ENCODE assay signal across 17 cellular contexts in the genomic region with DNA sequence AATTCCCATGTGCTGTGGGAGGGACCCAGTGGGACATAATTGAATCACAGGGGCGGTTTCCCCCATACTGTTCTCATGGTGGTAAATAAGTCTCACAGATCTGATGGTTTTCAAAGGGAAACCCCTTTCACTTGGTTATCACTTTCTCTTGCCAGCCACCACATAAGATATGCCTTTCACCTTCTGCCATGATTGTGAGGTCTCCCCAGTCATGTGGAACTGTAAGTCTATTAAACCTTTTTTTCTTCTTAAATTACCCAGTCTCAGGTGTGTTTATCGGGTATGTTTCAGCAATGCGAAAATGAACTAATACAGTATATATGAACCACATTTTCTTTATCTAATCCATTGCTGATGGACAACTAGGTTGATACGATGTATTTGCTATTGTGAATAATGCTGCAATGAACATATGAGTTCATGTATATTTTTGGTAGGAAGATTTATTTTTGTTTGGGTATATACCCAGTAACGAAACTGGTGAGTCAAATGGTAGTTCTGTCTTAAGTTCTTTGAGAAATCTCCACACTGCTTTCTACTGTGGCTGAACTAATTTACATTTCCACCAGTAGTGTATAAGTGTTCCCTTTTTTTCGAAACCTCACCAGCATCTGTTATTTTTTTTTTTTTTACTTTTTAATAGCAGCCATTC.
A peak's percentile ranks its signal among the peaks of the same experiment; 100 is the strongest.
DNase-seq lines count a peak whose midpoint lies in the region; ATAC-seq lines count a peak whose summit lies in the region.
"Had no signal": no experiment of that assay in that cellular context is flagged by ENCODE, and none has a peak within 500 bp of the region (broad histone marks: within the 10 kb centered on the region; RNA-seq: fewer than 3 reads in every experiment).

No MANE protein-coding gene starts in this region.

- DNase-seq in CD1c-positive myeloid dendritic cell (ENCODE audit: extremely low spot score) = peak; percentile 37
- no peak for DNase-seq in NCI-H146 treated with DMSO at 0.1 percent for 48 hours (lab: John Stamatoyannopoulos, UW; ENCODE audit: unreplicated experiment)
- DNase-seq in ecto neural progenitor cell (ENCODE audit: low spot score) = no peak
- no peak for DNase-seq in medulla oblongata (ENCODE audit: extremely low spot score)
- no peak for DNase-seq in HPDE6-E6E7 (ENCODE audit: extremely low spot score)
- DNase-seq: activated T-cell treated with anti-CD3 and anti-CD28 coated beads, Interleukin-2, amount 50 U/mL, for 1 hour; amniotic stem cell; Calu3; H7; mammary epithelial cell; NCI-H1694 treated with DMSO at 0.1 percent for 48 hours; nucleus accumbens; trophoblast cell had no signal

- ATAC-seq in GM19328 (IDR thresholded peaks at IDR 0.05; ENCODE audit: unreplicated experiment) = peak; percentile 99
- ATAC-seq in HG02759 (IDR thresholded peaks at IDR 0.05; ENCODE audit: unreplicated experiment) = peak; percentile 90
- peak; percentile 89 for ATAC-seq in HG03354 (IDR thresholded peaks at IDR 0.05; ENCODE audit: poor library complexity, severe bottlenecking, unreplicated experiment)
- ATAC-seq: WTC11 had no signal
